ENCODE assay signal across 29 cellular contexts in the genomic region with DNA sequence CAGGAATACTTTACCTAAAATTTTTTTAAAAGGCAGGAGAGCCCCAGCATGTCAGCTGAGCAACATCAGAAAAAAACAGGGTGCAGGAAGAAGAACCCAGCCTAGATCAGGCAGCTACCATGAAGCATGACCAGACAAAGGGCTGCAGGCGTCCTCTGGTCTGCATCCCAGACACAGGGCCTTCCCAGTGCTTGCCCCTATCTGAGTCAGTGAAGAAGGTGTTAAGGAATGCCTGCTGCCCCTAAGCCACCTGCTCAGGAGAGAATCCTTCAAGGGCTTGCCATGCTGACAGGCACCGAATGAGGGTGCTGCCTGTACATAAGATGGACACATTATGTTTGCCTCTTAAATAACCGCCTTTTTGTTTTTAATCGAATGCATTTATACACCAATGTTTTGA.
"Had no signal": no experiment of that assay in that cellular context is flagged by ENCODE, and none has a peak within 500 bp of the region (broad histone marks: within the 10 kb centered on the region; RNA-seq: fewer than 3 reads in every experiment).

No MANE protein-coding gene starts in this region.

- H3K9me3 ChIP-seq: breast epithelium, esophagus muscularis mucosa, gastrocnemius medialis had no signal

- DNase-seq: activated CD4-positive, alpha-beta memory T cell treated with anti-CD3 and anti-CD28 coated beads, Interleukin-2, amount 10 ng/mL, durations not matched to agents 7 days and 5 days; activated CD4-positive, alpha-beta T cell treated with anti-CD3 and anti-CD28 coated beads for 1 hour; activated CD4-positive, alpha-beta T cell treated with anti-CD3 and anti-CD28 coated beads for 4 hours; activated CD4-positive, alpha-beta T cell treated with anti-CD3 and anti-CD28 coated beads, Interleukin-2, amount 10 ng/mL, durations not matched to agents 7 days and 5 days; activated CD4-positive, alpha-beta T cell treated with anti-CD3 and anti-CD28 coated beads, Interleukin-2, amount 50 U/mL, for 4 hours; activated effector memory CD4-positive, alpha-beta T cell treated with Interleukin-2 at 50 U/mL for 16 hours; activated gamma-delta T cell treated with Interleukin-2 at 50 U/mL for 16 hours; activated naive CD4-positive, alpha-beta T cell treated with anti-CD3 and anti-CD28 coated beads, Interleukin-2, amount 50 U/mL, for 16 hours; activated naive CD4-positive, alpha-beta T cell treated with Interleukin-2 at 50 U/mL for 16 hours; activated T-cell treated with anti-CD3 and anti-CD28 coated beads, Interleukin-2, amount 50 U/mL, for 4 hours; amniotic stem cell; aorta; cortex of kidney; dermis blood vessel endothelial cell; effector CD4-positive, alpha-beta T cell; effector memory CD8-positive, alpha-beta T cell; erythroblast; foreskin keratinocyte; gastrocnemius medialis; glutamatergic neuron; T-helper 2 cell had no signal

- H3K4me1 Mint-ChIP-seq: activated T-helper 17 cell treated with anti-CD3 and anti-CD28 coated beads, Interleukin-2, amount 50 U/mL, for 72 hours; central memory CD8-positive, alpha-beta T cell had no signal

- FAIRE-seq: colon had no signal

- ATAC-seq: activated T-cell treated with anti-CD3 and anti-CD28 coated beads, Interleukin-2, amount 50 U/mL, for 4 hours; activated T-helper 17 cell treated with anti-CD3 and anti-CD28 coated beads, Interleukin-2, amount 50 U/mL, for 72 hours; effector memory CD8-positive, alpha-beta T cell; foreskin keratinocyte; gastrocnemius medialis had no signal

- H3K4me1 ChIP-seq: breast epithelium, esophagus muscularis mucosa, gastrocnemius medialis had no signal

- H3K9me3 Mint-ChIP-seq: activated CD4-positive, alpha-beta memory T cell treated with anti-CD3 and anti-CD28 coated beads, Interleukin-2, amount 10 ng/mL, durations not matched to agents 7 days and 5 days; activated CD4-positive, alpha-beta T cell treated with anti-CD3 and anti-CD28 coated beads, Interleukin-2, amount 10 ng/mL, durations not matched to agents 7 days and 5 days; activated T-cell treated with anti-CD3 and anti-CD28 coated beads, Interleukin-2, amount 50 U/mL, for 4 hours; activated T-helper 17 cell treated with anti-CD3 and anti-CD28 coated beads, Interleukin-2, amount 50 U/mL, for 72 hours; central memory CD8-positive, alpha-beta T cell; effector memory CD8-positive, alpha-beta T cell had no signal

- H3K27me3 Mint-ChIP-seq: activated CD4-positive, alpha-beta memory T cell treated with anti-CD3 and anti-CD28 coated beads, Interleukin-2, amount 10 ng/mL, durations not matched to agents 7 days and 5 days; activated CD4-positive, alpha-beta T cell treated with anti-CD3 and anti-CD28 coated beads, Interleukin-2, amount 10 ng/mL, durations not matched to agents 7 days and 5 days; activated naive CD8-positive, alpha-beta T cell; activated T-helper 17 cell treated with anti-CD3 and anti-CD28 coated beads, Interleukin-2, amount 50 U/mL, for 72 hours; brain; central memory CD8-positive, alpha-beta T cell; effector memory CD8-positive, alpha-beta T cell had no signal

- H3K27ac ChIP-seq: breast epithelium, cardiac muscle cell, esophagus muscularis mucosa, foreskin keratinocyte, gastrocnemius medialis had no signal

- H3K27ac Mint-ChIP-seq: activated CD4-positive, alpha-beta memory T cell treated with anti-CD3 and anti-CD28 coated beads, Interleukin-2, amount 10 ng/mL, durations not matched to agents 7 days and 5 days; activated CD4-positive, alpha-beta T cell treated with anti-CD3 and anti-CD28 coated beads, Interleukin-2, amount 10 ng/mL, durations not matched to agents 7 days and 5 days; activated naive CD8-positive, alpha-beta T cell; activated T-helper 17 cell treated with anti-CD3 and anti-CD28 coated beads, Interleukin-2, amount 50 U/mL, for 72 hours; effector memory CD8-positive, alpha-beta T cell had no signal

- H3K4me3 ChIP-seq: breast epithelium, cardiac muscle cell, esophagus muscularis mucosa, gastrocnemius medialis had no signal

- H3K36me3 ChIP-seq: breast epithelium, cardiac muscle cell, esophagus muscularis mucosa, gastrocnemius medialis had no signal

- H3K4me3 Mint-ChIP-seq: activated CD4-positive, alpha-beta memory T cell treated with anti-CD3 and anti-CD28 coated beads, Interleukin-2, amount 10 ng/mL, durations not matched to agents 7 days and 5 days; activated CD4-positive, alpha-beta T cell treated with anti-CD3 and anti-CD28 coated beads, Interleukin-2, amount 10 ng/mL, durations not matched to agents 7 days and 5 days; activated naive CD8-positive, alpha-beta T cell; activated T-cell treated with anti-CD3 and anti-CD28 coated beads, Interleukin-2, amount 50 U/mL, for 4 hours; activated T-helper 17 cell treated with anti-CD3 and anti-CD28 coated beads, Interleukin-2, amount 50 U/mL, for 72 hours; brain; central memory CD8-positive, alpha-beta T cell; effector memory CD8-positive, alpha-beta T cell had no signal

- H3K27me3 ChIP-seq: esophagus muscularis mucosa, foreskin keratinocyte, gastrocnemius medialis had no signal
